ENCODE assay signal across 1 cellular context in the genomic region with DNA sequence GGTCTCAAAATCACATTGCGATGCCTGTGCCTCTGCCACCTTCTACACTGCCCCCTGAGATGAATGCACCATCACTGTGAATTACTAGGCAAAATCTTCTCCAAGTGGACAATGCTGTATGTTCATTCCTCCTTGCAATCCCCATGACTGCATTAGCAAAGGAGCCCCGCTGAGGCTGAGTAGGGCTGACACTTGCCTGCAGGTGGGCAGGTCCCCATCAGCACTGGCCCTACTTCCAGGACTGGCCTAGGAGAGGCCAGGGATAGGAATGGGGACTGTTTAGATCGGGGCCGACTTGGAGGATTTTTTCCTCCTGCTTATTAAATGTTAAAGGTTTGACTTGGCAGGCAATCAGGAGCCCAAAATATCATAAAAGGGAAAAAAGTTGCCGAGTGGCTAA.
TF ChIP-seq lines count a peak whose summit lies in the region.

No MANE protein-coding gene starts in this region.

TF ChIP-seq in GM23338, 12 proteins besides CTCF, POLR2A, EP300 and RAD21 (continued from another document):
- no peak for TF ChIP-seq EZH2 (IDR thresholded peaks at IDR 0.05; ENCODE audit: low read depth, unreplicated experiment)
- no peak for TF ChIP-seq ZNF331 (CRISPR knock-in tag; IDR thresholded peaks at IDR 0.05; ENCODE audit: low read depth)
TF ChIP-seq in GM23338: peak in this region for 0.
